Comparison of ENCODE assay signal across 29 cellular contexts in genomic region chr10:28315140-28315539, GRCh38.
"Had no signal": no experiment of that assay in that cellular context is flagged by ENCODE, and none has a peak within 500 bp of the region (broad histone marks: within the 10 kb centered on the region; RNA-seq: fewer than 3 reads in every experiment).

No MANE protein-coding gene starts in this region.

- DNase-seq: heart right ventricle; hippocampal formation; kidney; left colon; left lung; lower lobe of right lung; mesendoderm; naive B cell; natural killer cell; nephron progenitor cell; ovary; stimulated activated CD4-positive, alpha-beta T cell treated with anti-CD3 and anti-CD28 coated beads, Interleukin-12 subunit alpha, Interleukin-12 subunit beta, amount 100 ng/mL, for 4 hours; stimulated activated CD4-positive, alpha-beta T cell treated with anti-CD3 and anti-CD28 coated beads, Interleukin-15, amount 100 ng/mL, for 24 hours; stimulated activated CD4-positive, alpha-beta T cell treated with anti-CD3 and anti-CD28 coated beads, Interleukin-2, amount 100 ng/mL, for 24 hours; stimulated activated CD4-positive, alpha-beta T cell treated with anti-CD3 and anti-CD28 coated beads, Interleukin-4, amount 100 ng/mL, for 1 hour; stimulated activated naive CD4-positive, alpha-beta T cell; tibial artery; trophoblast cell; upper lobe of right lung; uterus had no signal

- H3K4me3 ChIP-seq: heart right ventricle, left lung, lower lobe of right lung, neural progenitor cell, ovary, right atrium auricular region, skin epidermis, suprapubic skin, thoracic aorta, tibial artery, upper lobe of right lung, uterus had no signal

- H3K27me3 ChIP-seq: neural progenitor cell, ovary, right atrium auricular region, suprapubic skin, upper lobe of right lung, uterus had no signal

- H3K27ac ChIP-seq: heart right ventricle, left lung, lower lobe of right lung, neural progenitor cell, ovary, right atrium auricular region, skin epidermis, suprapubic skin, thoracic aorta, tibial artery, upper lobe of right lung, uterus had no signal

- H3K27me3 Mint-ChIP-seq: stimulated activated naive CD8-positive, alpha-beta T cell treated with anti-CD3 and anti-CD28 coated beads, Interleukin-15, Interleukin-2, amounts not matched to agents 100 ng/mL and 50 ng/mL, for 24 hours had no signal

- H3K36me3 Mint-ChIP-seq: mesothelial cell of epicardium, neural progenitor cell had no signal

- H3K9me3 ChIP-seq: heart right ventricle, left lung, lower lobe of right lung, ovary, right atrium auricular region, suprapubic skin, thoracic aorta, tibial artery, upper lobe of right lung, uterus had no signal

- H3K27ac Mint-ChIP-seq: mesothelial cell of epicardium; naive B cell; natural killer cell; nephron progenitor cell; progenitor cell of endocrine pancreas; stimulated activated naive CD8-positive, alpha-beta T cell treated with anti-CD3 and anti-CD28 coated beads, Interleukin-15, Interleukin-2, amounts not matched to agents 100 ng/mL and 50 ng/mL, for 24 hours had no signal

- H3K9ac ChIP-seq: neural progenitor cell had no signal

- H3K4me2 ChIP-seq: neural progenitor cell had no signal

- H3K9me3 Mint-ChIP-seq: mesothelial cell of epicardium, natural killer cell, neural progenitor cell had no signal

- H3K4me1 ChIP-seq: heart right ventricle, left lung, lower lobe of right lung, neural progenitor cell, right atrium auricular region, suprapubic skin, tibial artery, upper lobe of right lung, uterus had no signal

- H2AFZ ChIP-seq: neural progenitor cell had no signal

- H3K4me3 Mint-ChIP-seq: mesothelial cell of epicardium; naive B cell; natural killer cell; nephron progenitor cell; neural progenitor cell; stimulated activated naive CD8-positive, alpha-beta T cell treated with anti-CD3 and anti-CD28 coated beads, Interleukin-15, Interleukin-2, amounts not matched to agents 100 ng/mL and 50 ng/mL, for 24 hours had no signal

- ATAC-seq: heart right ventricle, left colon, left lung, lower lobe of right lung, natural killer cell, sciatic nerve, upper lobe of right lung had no signal

- H3K36me3 ChIP-seq: heart right ventricle, left lung, lower lobe of right lung, neural progenitor cell, ovary, right atrium auricular region, suprapubic skin, thoracic aorta, tibial artery, upper lobe of right lung, uterus had no signal

- H3K4me1 Mint-ChIP-seq: mesothelial cell of epicardium, nephron progenitor cell had no signal
